In the genomic region with DNA sequence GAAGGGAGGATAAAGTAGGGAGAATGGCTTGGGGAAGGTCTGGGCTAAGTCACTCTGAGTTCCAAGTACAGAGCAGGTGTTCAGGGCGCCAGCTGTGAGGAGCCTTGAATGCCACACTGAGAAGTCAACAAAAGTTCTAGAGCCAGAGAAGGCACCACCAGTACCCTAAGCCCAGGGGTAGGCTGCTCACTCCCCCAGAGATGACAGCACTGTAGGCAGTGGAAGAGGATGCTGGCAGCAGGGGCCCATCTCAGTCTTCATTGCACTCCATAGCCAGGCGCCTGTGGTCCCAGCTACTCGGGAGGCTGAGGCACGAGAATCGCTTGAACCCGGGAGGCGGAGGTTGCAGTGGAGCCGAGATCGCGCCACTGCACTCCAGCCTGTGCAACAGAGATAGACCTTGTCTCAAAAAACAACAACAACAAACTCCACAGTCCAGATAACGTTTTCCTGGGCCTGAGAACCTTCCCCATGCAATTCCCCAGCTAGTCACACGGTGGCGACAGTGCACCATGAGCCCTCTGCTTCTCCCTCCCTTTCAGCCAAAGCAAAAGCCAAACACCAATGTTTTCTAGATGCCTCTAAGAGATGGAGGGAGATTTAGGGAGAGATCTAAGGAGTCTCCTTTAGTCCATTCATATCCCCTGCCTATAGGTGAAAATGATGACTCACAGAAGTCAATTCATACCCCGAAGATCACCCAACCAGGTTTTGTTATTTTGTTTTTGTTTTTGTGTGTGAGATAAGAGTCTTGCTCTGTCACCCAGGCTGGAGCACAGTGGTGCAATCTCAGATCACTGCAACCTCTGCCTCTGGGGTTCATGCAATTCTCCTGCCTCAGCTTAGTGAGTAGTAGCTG, we compare ENCODE assay signal across 8 cellular contexts. TPM values are rescaled to one million over a fixed set of nuclear protein-coding genes. Genes with fewer than 3 reads are reported as not detected.
DNase-seq lines count a peak whose midpoint lies in the region; ATAC-seq and TF ChIP-seq lines count a peak whose summit lies in the region.

No MANE protein-coding gene starts in this region.

- no peaks in the 10 kb centered on the region for H3K36me3 Mint-ChIP-seq in HFFc6 (ENCODE audit: low read depth)

- peaks cover 10% of the 10 kb centered on the region for H3K27me3 Mint-ChIP-seq in HFFc6 (ENCODE audit: insufficient read depth)

- H3K27me3 ChIP-seq in right lobe of liver = no peaks in the 10 kb centered on the region

- TF ChIP-seq CTCF in HFFc6 (IDR thresholded peaks at IDR 0.05) (peak; percentile 98), coronary artery (IDR thresholded peaks at IDR 0.05) (peak; percentile 97), right lobe of liver (IDR thresholded peaks at IDR 0.05) (peak; percentile 97 to 99 (median 98))

- no peaks in the 10 kb centered on the region for H3K36me3 ChIP-seq in right lobe of liver

- peak; percentile 74 to 84 (median 82) for ATAC-seq in right lobe of liver
- no peak for ATAC-seq in HG02610 (IDR thresholded peaks at IDR 0.05; ENCODE audit: unreplicated experiment)

- H3K4me3 ChIP-seq in coronary artery (peak overlapping the region; percentile 9), right lobe of liver (peak overlapping the region in 1 of 3 donors; percentile 47)

- 0% methylated on average over 4 of the region's 14 CpGs for WGBS in right lobe of liver (ENCODE audit: insufficient coverage, low coverage, low lambda C conversion rate, missing lambda C conversion rate)

- no peaks in the 10 kb centered on the region for H3K9me3 Mint-ChIP-seq in HFFc6

- H3K4me1 ChIP-seq in right lobe of liver = peaks cover 0 to 31% (median 6%) of the 10 kb centered on the region in 4 donors

- TF ChIP-seq POLR2A in right lobe of liver (IDR thresholded peaks at IDR 0.05) = no peak

- no peak overlapping the region for H3K4me3 Mint-ChIP-seq in HFFc6

- peaks cover 15% of the 10 kb centered on the region for H3K4me1 Mint-ChIP-seq in HFFc6 (ENCODE audit: low read depth)

- intact Hi-C loops in right lobe of liver (cut with DNase I) = loop anchor here (5.0 kb wide), 1 partner anchor 41 kb away; no protein-coding TSS in a partner anchor

- H3K27ac ChIP-seq in coronary artery (peak overlapping the region in 1 of 2 donors; percentile 41), right lobe of liver (peak overlapping the region in 2 of 3 donors; percentile 53 to 78)

- no peaks in the 10 kb centered on the region for H3K9me3 ChIP-seq in right lobe of liver

- no peak overlapping the region for H3K27ac Mint-ChIP-seq in HFFc6

- DNase-seq in D341Med (ENCODE audit: low spot score) (peak; percentile 82), HFFc6 (peak; percentile 51), NCI-H446 treated with DMSO at 0.1 percent for 48 hours (lab: John Stamatoyannopoulos, UW) (peak; percentile 45), coronary artery (ENCODE audit: low spot score) (no peak), right lobe of liver (peak; percentile 72 to 80 (median 76))
- peak; percentile 82 for DNase-seq in activated CD4-positive, alpha-beta T cell treated with anti-CD3 and anti-CD28 coated beads, Interleukin-2, amount 50 U/mL, for 1 hour
- peak; percentile 58 to 67 (median 65) for DNase-seq in stimulated activated CD4-positive, alpha-beta T cell treated with anti-CD3 and anti-CD28 coated beads, TNF-alpha, amount 100 ng/mL, for 4 hours (ENCODE audit: low read depth in 3 of 3)

RNA-seq across cellular contexts. Expression of gene NSD1, which starts 19.8 kb away (rescaled TPM):
- 10 to 100 TPM; 42.6 to 56.4 (median 48.4) TPM for total RNA-seq in HFFc6 (2021; fragmentation: NEBNext Ultra II Directional; extraction: Animal tissue kit (Norgen Biotek cat#: 25700))
- 10 to 100 TPM; 13.1 to 33.1 (median 23.6) TPM for total RNA-seq in right lobe of liver

RNA-seq across cellular contexts. Expression of gene FGFR4, which starts 27.1 kb away (rescaled TPM):
- total RNA-seq in HFFc6 (2021; fragmentation: NEBNext Ultra II Directional; extraction: Animal tissue kit (Norgen Biotek cat#: 25700)) = under 1 TPM in 5 of 6 experiments, not detected in 1; 0.14 to 0.53 (median 0.33) TPM
- 10 to 100 TPM; 38.9 to 73.3 (median 55.1) TPM for total RNA-seq in right lobe of liver

Comparison
In these comparisons a context has a peak if more than half of its experiments do, and no peak if none do; other contexts are left out.
1. RNA of gene FGFR4, which starts 27.1 kb away (total RNA-seq): 38.9 to 73.3 TPM in right lobe of liver; 0.14 to 0.53 TPM in HFFc6; every median in the first group is over 10 times any median in the second.
2. Peak in every context shown above with its lines, with median percentiles within 50 percentile points of each other: CTCF ChIP-seq.